In genomic region chr15:73120269-73120668, GRCh38 we compare ENCODE assay signal across 17 cellular contexts.
DNase-seq lines count a peak whose midpoint lies in the region; ATAC-seq, FAIRE-seq and TF ChIP-seq lines count a peak whose summit lies in the region.
"Had no signal": no experiment of that assay in that cellular context is flagged by ENCODE, and none has a peak within 500 bp of the region (broad histone marks: within the 10 kb centered on the region; RNA-seq: fewer than 3 reads in every experiment).

No MANE protein-coding gene starts in this region.

- POLR2A ChIA-PET in HEK293 (lab: Yijun Ruan, JAX) (no interaction called here), MCF 10A (lab: Yijun Ruan, JAX) (interaction anchor here (0.6 to 1.0 kb wide), 2 partner anchors 70 to 199 kb away, joined by 3 to 4 read pairs; no protein-coding TSS in a partner anchor)

- no peaks in the 10 kb centered on the region for H3K27me3 ChIP-seq in small intestine (ENCODE audit: control insufficient read depth in 2 of 2, insufficient read depth in 2 of 2, low read length in 2 of 2)
- H3K27me3 ChIP-seq: BLaER1 treated with 17β-estradiol and CSF1 and Interleukin-3, amounts not matched to agents 10 nM and 100 nM had no signal

- peak; percentile 85 for ATAC-seq in left colon
- ATAC-seq: CD8-positive, alpha-beta T cell; GM12878; HCT116; HepG2 had no signal

- CTCF ChIA-PET in HEK293 (lab: Yijun Ruan, JAX) (interaction anchor here (0.6 kb wide), 1 partner anchor 47 kb away, joined by 3 read pairs; no protein-coding TSS in a partner anchor), MCF 10A (lab: Yijun Ruan, JAX) (interaction anchor here (0.6 to 1.0 kb wide), 2 partner anchors 29 to 155 kb away, joined by 3 read pairs; no protein-coding TSS in a partner anchor)

- intact Hi-C loops in left colon (cut with DNase I, micrococcal nuclease) (no loop called here), MCF 10A (cut with micrococcal nuclease) (no loop called here)

- H3K27me3 Mint-ChIP-seq in MCF 10A (ENCODE audit: insufficient read depth, unreplicated experiment) = no peaks in the 10 kb centered on the region

- FAIRE-seq in endometrium (lab: Jason Lieb, UNC) = peak; percentile 4
- peak; percentile 76 for FAIRE-seq in small intestine (lab: Jason Lieb, UNC)
- FAIRE-seq: GM12878, HepG2 had no signal

- H3K9me3 Mint-ChIP-seq in MCF 10A (ENCODE audit: unreplicated experiment) = no peaks in the 10 kb centered on the region
- H3K9me3 Mint-ChIP-seq: CD8-positive, alpha-beta T cell had no signal

- no peak for TF ChIP-seq CTCF in HEK293 (tag by site-specific recombination; IDR thresholded peaks at IDR 0.05)
- TF ChIP-seq CTCF in MCF 10A (IDR thresholded peaks at IDR 0.05; ENCODE audit: unreplicated experiment) = no peak

- no peak overlapping the region for H3K4me3 Mint-ChIP-seq in MCF 10A (ENCODE audit: unreplicated experiment)
- H3K4me3 Mint-ChIP-seq: B cell; CD8-positive, alpha-beta T cell had no signal

- BruUV-seq in MCF 10A (replicated peaks; lab: Mats Ljungman, UMichigan) = no TSS peak

- H3K9me3 ChIP-seq in HEK293 (ENCODE audit: control insufficient read depth, insufficient read depth, low read depth, low read length) = no peaks in the 10 kb centered on the region
- no peaks in the 10 kb centered on the region for H3K9me3 ChIP-seq in small intestine (ENCODE audit: control insufficient read depth, low read depth)
- H3K9me3 ChIP-seq: BLaER1 treated with 17β-estradiol and CSF1 and Interleukin-3, amounts not matched to agents 10 nM and 100 nM had no signal

- H3K27ac ChIP-seq in HEK293 (ENCODE audit: extremely low read depth, low read depth, low read length) (no peak overlapping the region), small intestine (ENCODE audit: low read depth in 1 of 2, low read length in 1 of 2) (no peak overlapping the region)
- H3K27ac ChIP-seq: BLaER1 treated with 17β-estradiol and CSF1 and Interleukin-3, amounts not matched to agents 10 nM and 100 nM had no signal

- H3K4me1 Mint-ChIP-seq in MCF 10A (ENCODE audit: insufficient read depth, unreplicated experiment) = no peaks in the 10 kb centered on the region
- H3K4me1 Mint-ChIP-seq: B cell had no signal

- H3K4me3 ChIP-seq in HEK293 (ENCODE audit: low read depth, low read length) = no peak overlapping the region
- no peak overlapping the region for H3K4me3 ChIP-seq in small intestine (ENCODE audit: low read depth in 1 of 2, low read length in 2 of 2)
- H3K4me3 ChIP-seq: BLaER1 treated with 17β-estradiol and CSF1 and Interleukin-3, amounts not matched to agents 10 nM and 100 nM; GM12878 had no signal

- H3K4me1 ChIP-seq in HEK293 (ENCODE audit: control insufficient read depth, insufficient read depth, low read length) (peaks cover 10% of the 10 kb centered on the region; the same call in 1 of the 2 replicates), small intestine (ENCODE audit: control insufficient read depth in 2 of 2, insufficient read depth in 1 of 2, low read depth in 1 of 2, low read length in 1 of 2) (peaks cover 0 to 3% of the 10 kb centered on the region in 2 donors)

- H3K36me3 ChIP-seq in HEK293 (ENCODE audit: control insufficient read depth in 2 of 2, insufficient read depth in 1 of 2, low read length in 2 of 2) = peaks cover 4 to 13% of the 10 kb centered on the region in 2 experiments
- no peaks in the 10 kb centered on the region for H3K36me3 ChIP-seq in small intestine (ENCODE audit: control insufficient read depth in 2 of 2, insufficient read depth in 2 of 2, low read length in 2 of 2)

- H3K36me3 Mint-ChIP-seq in MCF 10A (ENCODE audit: insufficient read depth, unreplicated experiment) = no peaks in the 10 kb centered on the region
- H3K36me3 Mint-ChIP-seq: CD8-positive, alpha-beta T cell had no signal

- no peak overlapping the region for H3K27ac Mint-ChIP-seq in MCF 10A (ENCODE audit: low read depth, unreplicated experiment)
- H3K27ac Mint-ChIP-seq: B cell; CD8-positive, alpha-beta T cell had no signal

- DNase-seq in left colon (no peak), small intestine (peak; percentile 37), MCF 10A (ENCODE audit: unreplicated experiment) (no peak)
- DNase-seq in activated CD4-positive, alpha-beta T cell treated with anti-CD3 and anti-CD28 coated beads, Interleukin-2, amount 50 U/mL, for 4 hours = no peak
- DNase-seq in stimulated activated CD4-positive, alpha-beta T cell treated with anti-CD3 and anti-CD28 coated beads, Interleukin-4, amount 100 ng/mL, for 1 hour = no peak
- DNase-seq: Calu3; CD8-positive, alpha-beta T cell; DMS79 treated with DMSO at 0.1 percent for 48 hours; GOT3; H7 had no signal

TF ChIP-seq in HEK293, 187 proteins besides CTCF, POLR2A, EP300 and RAD21:
- TF ChIP-seq ZNF302 (tag by site-specific recombination; IDR thresholded peaks at IDR 0.05; ENCODE audit: low read depth) = no peak
- peak; percentile 43; the same call in 1 of the 2 replicates for TF ChIP-seq SP7 (tag by site-specific recombination; IDR thresholded peaks at IDR 0.05)
- peak; percentile 68; the same call in 1 of the 2 replicates for TF ChIP-seq PRDM6 (tag by site-specific recombination; IDR thresholded peaks at IDR 0.05)
- TF ChIP-seq ZNF426 (tag by site-specific recombination; IDR thresholded peaks at IDR 0.05) = no peak
